In the genomic region with DNA sequence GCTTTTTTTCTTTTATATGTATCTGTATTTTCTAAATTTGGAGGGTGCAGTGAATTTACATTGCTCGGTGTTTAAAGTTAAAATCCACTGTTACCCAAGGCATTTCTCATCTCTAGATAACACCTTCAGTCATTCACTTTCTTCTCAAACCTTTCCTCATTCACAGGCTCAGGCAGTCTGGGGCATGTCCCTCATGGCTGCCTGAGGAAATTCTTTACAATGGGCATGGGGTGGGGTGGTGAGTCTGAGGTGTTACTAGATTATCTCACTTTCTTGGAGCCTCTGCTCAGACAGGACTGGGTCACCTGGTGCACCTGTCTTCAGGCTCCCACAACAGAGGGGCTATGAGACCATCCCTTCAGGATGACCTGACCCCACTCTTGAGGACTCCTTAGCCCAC, we compare ENCODE assay signal across 24 cellular contexts. TPM values are rescaled to one million over a fixed set of nuclear protein-coding genes. Genes with fewer than 3 reads are reported as not detected.
"Had no signal": no experiment of that assay in that cellular context is flagged by ENCODE, and none has a peak within 500 bp of the region (broad histone marks: within the 10 kb centered on the region; RNA-seq: fewer than 3 reads in every experiment).

No MANE protein-coding gene starts in this region.

- H3K27me3 Mint-ChIP-seq: natural killer cell treated with Interleukin-12 subunit alpha and Interleukin-12 subunit beta and Interleukin-15 and Interleukin-18, amount 100 ng/mL, for 72 hours; progenitor cell of endocrine pancreas; stimulated activated memory B cell treated with anti-CD40 and anti-IgM and Interleukin-4, amounts not matched to agents 10 μg/mL and 1 μg/mL and 100 μg/mL, for 72 hours; stimulated activated naive CD8-positive, alpha-beta T cell treated with anti-CD3 and anti-CD28 coated beads, Interleukin-15, amount 100 ng/mL, for 72 hours had no signal

- H3K4me1 Mint-ChIP-seq: naive thymus-derived CD4-positive, alpha-beta T cell; stimulated activated memory B cell treated with anti-CD40 and anti-IgM and Interleukin-4, amounts not matched to agents 10 μg/mL and 1 μg/mL and 100 μg/mL, for 72 hours; stimulated activated naive CD8-positive, alpha-beta T cell treated with anti-CD3 and anti-CD28 coated beads, Interleukin-15, amount 100 ng/mL, for 72 hours had no signal

- H3K4me2 ChIP-seq: smooth muscle cell had no signal

- DNase-seq: hippocampal formation; kidney; left ventricle myocardium inferior; mesendoderm; naive thymus-derived CD4-positive, alpha-beta T cell; ovary; right lobe of liver; stimulated activated CD4-positive, alpha-beta T cell treated with anti-CD3 and anti-CD28 coated beads, Interleukin-1b, Interleukin-23, amount 100 ng/mL, for 48 hours; stimulated activated CD4-positive, alpha-beta T cell treated with anti-CD3 and anti-CD28 coated beads, Interleukin-2, amount 100 ng/mL, for 48 hours; stimulated activated CD4-positive, alpha-beta T cell treated with anti-CD3 and anti-CD28 coated beads, Interleukin-4, amount 100 ng/mL, for 4 hours; stimulated activated CD8-positive, alpha-beta memory T cell treated with anti-CD3 and anti-CD28 coated beads, Interleukin-4, amount 100 ng/mL, for 48 hours; stimulated activated naive CD4-positive, alpha-beta T cell treated with Interleukin-2 at 50 U/mL for 16 hours; stimulated activated naive CD8-positive, alpha-beta T cell treated with anti-CD3 and anti-CD28 coated beads, Interleukin-15, amount 100 ng/mL, for 72 hours; substantia nigra; thyroid gland; transverse colon; upper lobe of left lung had no signal

- H3K36me3 Mint-ChIP-seq: naive thymus-derived CD4-positive, alpha-beta T cell; natural killer cell treated with Interleukin-12 subunit alpha and Interleukin-12 subunit beta and Interleukin-15 and Interleukin-18, amount 100 ng/mL, for 72 hours; stimulated activated memory B cell treated with anti-CD40 and anti-IgM and Interleukin-4, amounts not matched to agents 10 μg/mL and 1 μg/mL and 100 μg/mL, for 72 hours had no signal

- H3K27ac ChIP-seq: left ventricle myocardium inferior, ovary, right atrium auricular region, right lobe of liver, thyroid gland, transverse colon, upper lobe of left lung had no signal

- H3K4me3 Mint-ChIP-seq: mesothelial cell of epicardium; naive thymus-derived CD4-positive, alpha-beta T cell; natural killer cell treated with Interleukin-12 subunit alpha and Interleukin-12 subunit beta and Interleukin-15 and Interleukin-18, amount 100 ng/mL, for 72 hours; stimulated activated memory B cell treated with anti-CD40 and anti-IgM and Interleukin-4, amounts not matched to agents 10 μg/mL and 1 μg/mL and 100 μg/mL, for 72 hours; stimulated activated naive CD8-positive, alpha-beta T cell treated with anti-CD3 and anti-CD28 coated beads, Interleukin-15, amount 100 ng/mL, for 72 hours had no signal

- H3K27me3 ChIP-seq: ovary, right atrium auricular region, right lobe of liver, thyroid gland, transverse colon, upper lobe of left lung had no signal

- H3K9me3 Mint-ChIP-seq: mesothelial cell of epicardium; naive thymus-derived CD4-positive, alpha-beta T cell; natural killer cell treated with Interleukin-12 subunit alpha and Interleukin-12 subunit beta and Interleukin-15 and Interleukin-18, amount 100 ng/mL, for 72 hours; stimulated activated memory B cell treated with anti-CD40 and anti-IgM and Interleukin-4, amounts not matched to agents 10 μg/mL and 1 μg/mL and 100 μg/mL, for 72 hours; stimulated activated naive CD8-positive, alpha-beta T cell treated with anti-CD3 and anti-CD28 coated beads, Interleukin-15, amount 100 ng/mL, for 72 hours had no signal

- ATAC-seq: naive thymus-derived CD4-positive, alpha-beta T cell; natural killer cell treated with Interleukin-12 subunit alpha and Interleukin-12 subunit beta and Interleukin-15 and Interleukin-18, amount 100 ng/mL, for 72 hours; right lobe of liver; stimulated activated memory B cell treated with anti-CD40 and anti-IgM and Interleukin-4, amounts not matched to agents 10 μg/mL and 1 μg/mL and 100 μg/mL, for 72 hours; stimulated activated naive CD8-positive, alpha-beta T cell treated with anti-CD3 and anti-CD28 coated beads, Interleukin-15, amount 100 ng/mL, for 72 hours had no signal

- H3K9me3 ChIP-seq: left ventricle myocardium inferior, ovary, right atrium auricular region, right lobe of liver, thyroid gland, transverse colon, upper lobe of left lung had no signal

- H3K4me3 ChIP-seq: left ventricle myocardium inferior, lung, ovary, right atrium auricular region, right lobe of liver, smooth muscle cell, thyroid gland, transverse colon, upper lobe of left lung had no signal

- H3K36me3 ChIP-seq: ovary, right atrium auricular region, right lobe of liver, thyroid gland, transverse colon had no signal

- H3K27ac Mint-ChIP-seq: mesothelial cell of epicardium; naive thymus-derived CD4-positive, alpha-beta T cell; natural killer cell treated with Interleukin-12 subunit alpha and Interleukin-12 subunit beta and Interleukin-15 and Interleukin-18, amount 100 ng/mL, for 72 hours; progenitor cell of endocrine pancreas; stimulated activated memory B cell treated with anti-CD40 and anti-IgM and Interleukin-4, amounts not matched to agents 10 μg/mL and 1 μg/mL and 100 μg/mL, for 72 hours; stimulated activated naive CD8-positive, alpha-beta T cell treated with anti-CD3 and anti-CD28 coated beads, Interleukin-15, amount 100 ng/mL, for 72 hours had no signal

- H3K4me1 ChIP-seq: left ventricle myocardium inferior, right atrium auricular region, right lobe of liver, thyroid gland, upper lobe of left lung had no signal

RNA-seq across cellular contexts. Expression of a gene that starts 17.4 kb away (rescaled TPM):
- total RNA-seq: natural killer cell treated with Interleukin-12 subunit alpha and Interleukin-12 subunit beta and Interleukin-15 and Interleukin-18, amount 100 ng/mL, for 72 hours had no signal
